ENCODE assay signal across 8 cellular contexts in the genomic region with DNA sequence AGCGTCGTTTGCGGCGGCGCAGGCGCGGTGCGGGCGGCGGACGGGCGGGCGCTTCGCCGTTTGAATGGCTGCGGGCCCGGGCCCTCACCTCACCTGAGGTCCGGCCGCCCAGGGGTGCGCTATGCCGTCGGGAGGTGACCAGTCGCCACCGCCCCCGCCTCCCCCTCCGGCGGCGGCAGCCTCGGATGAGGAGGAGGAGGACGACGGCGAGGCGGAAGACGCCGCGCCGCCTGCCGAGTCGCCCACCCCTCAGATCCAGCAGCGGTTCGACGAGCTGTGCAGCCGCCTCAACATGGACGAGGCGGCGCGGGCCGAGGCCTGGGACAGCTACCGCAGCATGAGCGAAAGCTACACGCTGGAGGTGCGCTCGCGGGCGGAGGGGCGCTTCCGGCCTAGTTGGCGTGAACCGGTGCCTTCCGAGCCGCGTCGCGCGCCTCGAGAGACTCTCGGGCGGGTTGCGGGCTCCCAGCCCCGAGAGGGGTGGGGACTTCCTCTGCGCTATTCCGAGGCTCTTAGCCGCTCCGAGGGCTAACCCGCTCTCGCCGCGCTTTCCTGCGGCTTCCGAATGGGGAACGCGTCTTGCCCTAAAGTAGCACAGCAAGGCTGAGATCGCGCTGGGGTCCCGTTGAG. TPM values are rescaled to one million over a fixed set of nuclear protein-coding genes. Genes with fewer than 3 reads are reported as not detected.
A peak's percentile ranks its signal among the peaks of the same experiment; 100 is the strongest.
DNase-seq lines count a peak whose midpoint lies in the region; ATAC-seq, FAIRE-seq and TF ChIP-seq lines count a peak whose summit lies in the region.

A gene with protein sequence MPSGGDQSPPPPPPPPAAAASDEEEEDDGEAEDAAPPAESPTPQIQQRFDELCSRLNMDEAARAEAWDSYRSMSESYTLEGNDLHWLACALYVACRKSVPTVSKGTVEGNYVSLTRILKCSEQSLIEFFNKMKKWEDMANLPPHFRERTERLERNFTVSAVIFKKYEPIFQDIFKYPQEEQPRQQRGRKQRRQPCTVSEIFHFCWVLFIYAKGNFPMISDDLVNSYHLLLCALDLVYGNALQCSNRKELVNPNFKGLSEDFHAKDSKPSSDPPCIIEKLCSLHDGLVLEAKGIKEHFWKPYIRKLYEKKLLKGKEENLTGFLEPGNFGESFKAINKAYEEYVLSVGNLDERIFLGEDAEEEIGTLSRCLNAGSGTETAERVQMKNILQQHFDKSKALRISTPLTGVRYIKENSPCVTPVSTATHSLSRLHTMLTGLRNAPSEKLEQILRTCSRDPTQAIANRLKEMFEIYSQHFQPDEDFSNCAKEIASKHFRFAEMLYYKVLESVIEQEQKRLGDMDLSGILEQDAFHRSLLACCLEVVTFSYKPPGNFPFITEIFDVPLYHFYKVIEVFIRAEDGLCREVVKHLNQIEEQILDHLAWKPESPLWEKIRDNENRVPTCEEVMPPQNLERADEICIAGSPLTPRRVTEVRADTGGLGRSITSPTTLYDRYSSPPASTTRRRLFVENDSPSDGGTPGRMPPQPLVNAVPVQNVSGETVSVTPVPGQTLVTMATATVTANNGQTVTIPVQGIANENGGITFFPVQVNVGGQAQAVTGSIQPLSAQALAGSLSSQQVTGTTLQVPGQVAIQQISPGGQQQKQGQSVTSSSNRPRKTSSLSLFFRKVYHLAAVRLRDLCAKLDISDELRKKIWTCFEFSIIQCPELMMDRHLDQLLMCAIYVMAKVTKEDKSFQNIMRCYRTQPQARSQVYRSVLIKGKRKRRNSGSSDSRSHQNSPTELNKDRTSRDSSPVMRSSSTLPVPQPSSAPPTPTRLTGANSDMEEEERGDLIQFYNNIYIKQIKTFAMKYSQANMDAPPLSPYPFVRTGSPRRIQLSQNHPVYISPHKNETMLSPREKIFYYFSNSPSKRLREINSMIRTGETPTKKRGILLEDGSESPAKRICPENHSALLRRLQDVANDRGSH (plus strand): TSS at position 36 of the 630 bp plus-strand sequence. CDS start 86 bp downstream, at position 122.

- peak within 1 kb of the TSS; percentile 58 for H3K27ac ChIP-seq in H1 (ENCODE audit: low read depth, low read length)

- H3K4me3 ChIP-seq in AG09309 (ENCODE audit: control insufficient read depth, low read depth, low read length) (peak within 1 kb of the TSS; percentile 84), H1 (ENCODE audit: extremely low read depth in 1 of 4, insufficient read depth in 2 of 4, low read depth in 3 of 4, low read length in 4 of 4) (peak within 1 kb of the TSS; percentile 88 to 96 (median 94))

- CTCF ChIA-PET in H1 (lab: Charles Lee; ENCODE audit: partially characterized antibody): no interaction called here

- no peak within 1 kb of the TSS for H3K23ac ChIP-seq in H1 (ENCODE audit: insufficient read length)

- H3K36me3 Mint-ChIP-seq in mesothelial cell of epicardium: peaks cover 13% of the 10 kb centered on the region

- H4K5ac ChIP-seq in H1 (ENCODE audit: insufficient read length, low read depth, low read length): peak within 1 kb of the TSS; percentile 74

- peak within 1 kb of the TSS; percentile 83 for H2AFZ ChIP-seq in H1 (ENCODE audit: low read length)

- peaks cover 2% of the 10 kb centered on the region for H3K79me1 ChIP-seq in H1 (ENCODE audit: low read depth, low read length)

- H3K27me3 Mint-ChIP-seq in mesothelial cell of epicardium (ENCODE audit: low read depth): no peaks in the 10 kb centered on the region

- peaks cover 7 to 40% of the 10 kb centered on the region in 2 experiments for H3K79me2 ChIP-seq in H1 (ENCODE audit: control insufficient read depth in 1 of 2, insufficient read depth in 2 of 2, low read length in 2 of 2)

- H3K4me3 Mint-ChIP-seq in mesothelial cell of epicardium: peak within 1 kb of the TSS; percentile 95

- no peak for FAIRE-seq in H1 (lab: Jason Lieb, UNC)

- peaks cover 0 to 3% (median 0%) of the 10 kb centered on the region in 4 experiments; a peak in 2 of 8 replicates for H3K36me3 ChIP-seq in H1 (ENCODE audit: control insufficient read depth in 2 of 4, insufficient read depth in 4 of 4, low read length in 3 of 4)

- ATAC-seq in GM18868 (IDR thresholded peaks at IDR 0.05; ENCODE audit: unreplicated experiment): peak; percentile 78
- peak; percentile 71 for ATAC-seq in HG03095 (IDR thresholded peaks at IDR 0.05; ENCODE audit: unreplicated experiment)

- no peaks in the 10 kb centered on the region for H3K9me3 ChIP-seq in H1 (ENCODE audit: insufficient read depth in 2 of 2, low read depth in 1 of 2, low read length in 1 of 2)

- H3K4me2 ChIP-seq in H1 (ENCODE audit: insufficient read depth in 1 of 2, low read depth in 2 of 2, low read length in 2 of 2): peak within 1 kb of the TSS; percentile 79 to 92

- peak within 1 kb of the TSS; percentile 54 for H3K4ac ChIP-seq in H1 (replicated peaks; ENCODE audit: insufficient read length, low read depth, low read length)

- peak within 1 kb of the TSS; percentile 96 for H4K8ac ChIP-seq in H1 (ENCODE audit: extremely low read depth, insufficient read depth, low read length)

- no peak within 1 kb of the TSS for H3K14ac ChIP-seq in H1 (ENCODE audit: insufficient read length)

- peaks cover 41% of the 10 kb centered on the region for H3K4me1 Mint-ChIP-seq in mesothelial cell of epicardium

- H2AK5ac ChIP-seq in H1 (ENCODE audit: low read depth, low read length): no peak within 1 kb of the TSS

- H2BK15ac ChIP-seq in H1 (ENCODE audit: low read length): peak within 1 kb of the TSS; percentile 88; the same call in 1 of the 2 replicates

- peak within 1 kb of the TSS; percentile 84 for H2BK120ac ChIP-seq in H1 (replicated peaks; ENCODE audit: low read depth, low read length)

- TF ChIP-seq CTCF in AG09309 (IDR thresholded peaks at IDR 0.05; ENCODE audit: control insufficient read depth, insufficient read depth, low read depth, low read length, missing control alignments) (no peak), H1 (IDR thresholded peaks at IDR 0.05; ENCODE audit: control extremely low read depth in 1 of 3, insufficient read depth in 1 of 3, low read depth in 1 of 3, low read length in 3 of 3) (no peak), mesothelial cell of epicardium (IDR thresholded peaks at IDR 0.05; ENCODE audit: unreplicated experiment) (no peak)

- H4K20me1 ChIP-seq in H1 (replicated peaks in 1 of 2; ENCODE audit: control insufficient read depth in 1 of 2, insufficient read depth in 2 of 2, low read length in 2 of 2): peaks cover 0 to 10% of the 10 kb centered on the region in 2 experiments

- peak within 1 kb of the TSS; percentile 64 for H3K56ac ChIP-seq in H1 (replicated peaks; ENCODE audit: insufficient read length, low read depth, low read length)

- peak within 1 kb of the TSS; percentile 94 for H3K27ac Mint-ChIP-seq in mesothelial cell of epicardium

- peak within 1 kb of the TSS; percentile 44 for H2BK12ac ChIP-seq in H1 (ENCODE audit: low read depth, low read length)

- peak within 1 kb of the TSS; percentile 81 for H3K18ac ChIP-seq in H1 (ENCODE audit: extremely low read depth, low read length)

- peaks cover 0 to 4% (median 3%) of the 10 kb centered on the region in 4 experiments; a peak in 5 of 7 replicates for H3K4me1 ChIP-seq in H1 (replicated peaks in 1 of 4; ENCODE audit: control insufficient read depth in 3 of 4, insufficient read depth in 4 of 4, low read length in 3 of 4)

- 1% methylated on average over 71 of the region's 85 CpGs; no CpG with 5 or more reads in 1 of the 2 experiments for WGBS in H1 (ENCODE audit: extremely low coverage in 1 of 2, insufficient coverage in 1 of 2, insufficient read length in 1 of 2, insufficient replicate concordance in 2 of 2, low coverage in 1 of 2, low lambda C conversion rate in 2 of 2, missing lambda C conversion rate in 1 of 2), 2 experiments

- peaks cover 9% of the 10 kb centered on the region for H3K9me3 Mint-ChIP-seq in mesothelial cell of epicardium

- DNase-seq in AG09309 (ENCODE audit: low read depth) (no peak), NCI-H69 (lab: John Stamatoyannopoulos, UW) (peak; percentile 83), H1 (ENCODE audit: low read depth in 1 of 2, low spot score in 2 of 2) (peak in 1 of 2 experiments; percentile 89), mesothelial cell of epicardium (ENCODE audit: low spot score in 2 of 2, unreplicated experiment in 2 of 2) (peak; percentile 72 to 86)
- DNase-seq in activated CD8-positive, alpha-beta memory T cell treated with anti-CD3 and anti-CD28 coated beads for 48 hours (ENCODE audit: low read depth in 2 of 3, low spot score in 2 of 3): peak; percentile 51 to 66 (median 65)
- peak; percentile 72 to 78 for DNase-seq in stimulated activated CD8-positive, alpha-beta memory T cell treated with anti-CD3 and anti-CD28 coated beads, Interleukin-2, amount 100 ng/mL, for 48 hours (ENCODE audit: low read depth in 2 of 2)

- H2BK20ac ChIP-seq in H1 (ENCODE audit: low read length): peak within 1 kb of the TSS; percentile 91; the same call in 1 of the 2 replicates

- POLR2A ChIA-PET in H1 (lab: Charles Lee; ENCODE audit: partially characterized antibody): interaction anchor here (1.5 kb wide), 1 partner anchor 69 kb away, joined by 4 read pairs; a partner anchor contains a TSS

- peak within 1 kb of the TSS; percentile 65 to 86 (median 80) for H3K9ac ChIP-seq in H1 (replicated peaks in 1 of 4; ENCODE audit: extremely low read depth in 1 of 4, low read depth in 3 of 4, low read length in 3 of 4)

- TF ChIP-seq POLR2A in H1 (IDR thresholded peaks at IDR 0.05; ENCODE audit: control extremely low read depth in 1 of 2, low read depth in 2 of 2, low read length in 2 of 2): peak in 1 of 2 experiments; percentile 14; a peak in 1 of 3 replicates

- H4K91ac ChIP-seq in H1 (replicated peaks; ENCODE audit: insufficient read length, low read length): no peak within 1 kb of the TSS

- no peak for TF ChIP-seq EP300 in H1 (IDR thresholded peaks at IDR 0.05; ENCODE audit: borderline replicate concordance in 1 of 2, low read depth in 2 of 2, low read length in 2 of 2)

- no peak for TF ChIP-seq RAD21 in H1 (IDR thresholded peaks at IDR 0.05 in 1 of 2, conservative IDR thresholded peaks at IDR 0.05 in 1 of 2; ENCODE audit: low read depth in 2 of 2, low read length in 2 of 2)

- peaks cover 8% of the 10 kb centered on the region for H3K23me2 ChIP-seq in H1 (ENCODE audit: low read depth, low read length)

- no peaks in the 10 kb centered on the region for H3K27me3 ChIP-seq in H1 (replicated peaks in 1 of 4; ENCODE audit: control insufficient read depth in 3 of 4, extremely low read depth in 1 of 4, insufficient read depth in 3 of 4, low read length in 3 of 4)

- peak within 1 kb of the TSS; percentile 82 for H2BK5ac ChIP-seq in H1 (ENCODE audit: low read depth, low read length)

RNA-seq across cellular contexts. Expression of the gene that starts here (rescaled TPM):
- total RNA-seq in H1 (2021; fragmentation: NEBNext Ultra II Directional; extraction: Animal tissue kit (Norgen Biotek cat#: 25700)): 22.1 and 23.9 TPM in 2 replicates
- polyA plus RNA-seq in H1 (2011; rRNA removed): 10.9 and 13.9 TPM in 2 replicates
- polyA plus RNA-seq in H1 (2011; cell fraction: cytosol; rRNA removed): 21.1 TPM
- 47.0 TPM for polyA plus RNA-seq in H1 (2011; cell fraction: nucleus; rRNA removed)
- 11.1 to 21.1 TPM (median 14.1 TPM) in 4 replicates for polyA plus RNA-seq in H1 (2012, experiment 1 of 2)
- polyA plus RNA-seq in H1 (2012, experiment 2 of 2): 0.81 TPM
- 14.9 TPM for polyA plus RNA-seq in H1 (2013, experiment 1 of 2)
- 13.5 TPM for polyA plus RNA-seq in H1 (2013, experiment 2 of 2)
- 23.4 and 25.7 TPM in 2 replicates for polyA minus RNA-seq in H1 (2011; rRNA and poly(A)+ RNA removed)
- 15.2 TPM for polyA minus RNA-seq in H1 (2011; cell fraction: cytosol; rRNA and poly(A)+ RNA removed)
- 39.4 TPM for polyA minus RNA-seq in H1 (2011; cell fraction: nucleus; rRNA and poly(A)+ RNA removed)
- total RNA-seq in mesothelial cell of epicardium: 57.2 to 59.2 TPM (median 58.1 TPM) in 3 replicates
